25 cellular contexts compared by ENCODE assay signal in the genomic region with DNA sequence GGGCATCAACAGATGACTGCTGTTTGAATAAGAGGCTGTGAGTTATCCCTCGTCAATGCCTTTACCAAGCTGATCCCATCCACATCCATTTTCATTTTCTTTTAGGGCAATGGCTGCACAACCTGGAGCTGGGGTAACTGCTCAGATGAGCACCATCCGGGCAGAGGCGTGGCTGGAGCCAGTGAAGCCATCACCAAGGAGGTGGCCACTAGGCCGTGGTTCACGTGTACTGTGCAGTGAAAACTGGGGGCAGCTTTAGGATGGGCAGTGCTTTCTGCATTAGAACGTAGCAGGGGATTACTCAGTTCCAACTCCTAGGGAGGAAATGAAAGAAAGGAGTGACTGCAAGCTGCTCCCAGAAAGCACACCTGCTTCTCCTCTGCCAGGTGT.
"Had no signal": no experiment of that assay in that cellular context is flagged by ENCODE, and none has a peak within 500 bp of the region (broad histone marks: within the 10 kb centered on the region; RNA-seq: fewer than 3 reads in every experiment).

No MANE protein-coding gene starts in this region.

- ATAC-seq: esophagus mucosa; gastrocnemius medialis; left ventricle myocardium superior; lower lobe of right lung; natural killer cell; sciatic nerve; stimulated activated memory B cell treated with anti-CD40 and anti-IgM and Interleukin-4, amounts not matched to agents 10 μg/mL and 1 μg/mL and 100 μg/mL, for 72 hours; stimulated activated naive CD8-positive, alpha-beta T cell treated with anti-CD3 and anti-CD28 coated beads, Interleukin-15, Interleukin-2, amounts not matched to agents 100 U/mL and 50 U/mL, for 24 hours had no signal

- H3K9me3 Mint-ChIP-seq: dendritic cell treated with granulocyte-macrophage colony-stimulating factor and Interleukin-4, amounts not matched to agents 40 ng/mL and 50 ng/mL, for 4 days; endodermal cell; memory B cell; natural killer cell; stimulated activated memory B cell treated with anti-CD40 and anti-IgM and Interleukin-4, amounts not matched to agents 10 μg/mL and 1 μg/mL and 100 μg/mL, for 72 hours; type B pancreatic cell had no signal

- H3K27ac ChIP-seq: colonic mucosa, epithelial cell of prostate, gastrocnemius medialis, lower lobe of right lung, prostate gland, right atrium auricular region, testis, tibial artery had no signal

- H3K36me3 Mint-ChIP-seq: natural killer cell had no signal

- H3K9me3 ChIP-seq: colonic mucosa, gastrocnemius medialis, lower lobe of right lung, prostate gland, right atrium auricular region, testis, tibial artery had no signal

- DNase-seq: colonic mucosa; effector CD8-positive, alpha-beta T cell; endodermal cell; foreskin fibroblast; gastrocnemius medialis; head of caudate nucleus; left ventricle myocardium superior; lower lobe of right lung; natural killer cell; stimulated activated CD4-positive, alpha-beta T cell treated with anti-CD3 and anti-CD28 coated beads, Interleukin-2, amount 100 ng/mL, for 24 hours; stimulated activated CD4-positive, alpha-beta T cell treated with anti-CD3 and anti-CD28 coated beads, Interleukin-4, amount 100 ng/mL, for 24 hours; stimulated activated naive CD8-positive, alpha-beta T cell treated with anti-CD3 and anti-CD28 coated beads, Interleukin-15, Interleukin-2, amounts not matched to agents 100 U/mL and 50 U/mL, for 24 hours; substantia nigra; testis; tibial artery had no signal

- H3K27me3 ChIP-seq: colonic mucosa, gastrocnemius medialis, right atrium auricular region, testis, tibial artery had no signal

- H3K4me1 Mint-ChIP-seq: endodermal cell, memory B cell had no signal

- H3K27me3 Mint-ChIP-seq: dendritic cell treated with granulocyte-macrophage colony-stimulating factor and Interleukin-4, amounts not matched to agents 40 ng/mL and 50 ng/mL, for 4 days; memory B cell; stimulated activated memory B cell treated with anti-CD40 and anti-IgM and Interleukin-4, amounts not matched to agents 10 μg/mL and 1 μg/mL and 100 μg/mL, for 72 hours; type B pancreatic cell had no signal

- H3K4me3 ChIP-seq: colonic mucosa, gastrocnemius medialis, lower lobe of right lung, prostate gland, right atrium auricular region, smooth muscle cell, testis, tibial artery had no signal

- H3K4me2 ChIP-seq: smooth muscle cell had no signal

- H3K27ac Mint-ChIP-seq: dendritic cell treated with granulocyte-macrophage colony-stimulating factor and Interleukin-4, amounts not matched to agents 40 ng/mL and 50 ng/mL, for 4 days; memory B cell; stimulated activated memory B cell treated with anti-CD40 and anti-IgM and Interleukin-4, amounts not matched to agents 10 μg/mL and 1 μg/mL and 100 μg/mL, for 72 hours had no signal

- H3K4me1 ChIP-seq: prostate gland had no signal

- H3K4me3 Mint-ChIP-seq: dendritic cell treated with granulocyte-macrophage colony-stimulating factor and Interleukin-4, amounts not matched to agents 40 ng/mL and 50 ng/mL, for 4 days; endodermal cell; memory B cell; natural killer cell; stimulated activated memory B cell treated with anti-CD40 and anti-IgM and Interleukin-4, amounts not matched to agents 10 μg/mL and 1 μg/mL and 100 μg/mL, for 72 hours; type B pancreatic cell had no signal
